ENCODE assay signal across 19 cellular contexts in genomic region chr11:28526406-28526751, GRCh38.
DNase-seq lines count a peak whose midpoint lies in the region; ATAC-seq and TF ChIP-seq lines count a peak whose summit lies in the region.
"Had no signal": no experiment of that assay in that cellular context is flagged by ENCODE, and none has a peak within 500 bp of the region (broad histone marks: within the 10 kb centered on the region; RNA-seq: fewer than 3 reads in every experiment).

No MANE protein-coding gene starts in this region.

- H3K36me3 ChIP-seq in HCT116 (ENCODE audit: control insufficient read depth in 1 of 2, insufficient read depth in 2 of 2, low read length in 2 of 2), result no peaks in the 10 kb centered on the region
- H3K36me3 ChIP-seq in fibroblast of lung (ENCODE audit: control insufficient read depth, insufficient read depth, low read length), result no peaks in the 10 kb centered on the region
- H3K36me3 ChIP-seq in tibial artery, result no peaks in the 10 kb centered on the region
- H3K36me3 ChIP-seq in testis (ENCODE audit: low read depth, missing control alignments), result no peaks in the 10 kb centered on the region
- H3K36me3 ChIP-seq: colonic mucosa, right atrium auricular region, upper lobe of left lung had no signal

- no TSS peak for BruUV-seq in HCT116 (replicated peaks; lab: Mats Ljungman, UMichigan)

- H3K79me2 ChIP-seq in HCT116 (ENCODE audit: insufficient read depth, low read length) (no peaks in the 10 kb centered on the region), fibroblast of lung (ENCODE audit: control insufficient read depth, insufficient read depth, low read length) (no peaks in the 10 kb centered on the region)

- H2AFZ ChIP-seq in HCT116 (ENCODE audit: low read depth, low read length, poor library complexity, severe bottlenecking) (no peak overlapping the region), fibroblast of lung (ENCODE audit: low read length) (no peak overlapping the region)

- H3K9me3 ChIP-seq in HCT116 (ENCODE audit: control insufficient read depth in 1 of 2, insufficient read depth in 1 of 2, low read depth in 1 of 2, low read length in 2 of 2), result peaks cover 2 to 13% of the 10 kb centered on the region in 2 experiments; a peak in 3 of 4 replicates
- H3K9me3 ChIP-seq in fibroblast of lung (ENCODE audit: control insufficient read depth, insufficient read depth, low read depth, low read length), result no peaks in the 10 kb centered on the region
- peaks cover 0 to 13% (median 12%) of the 10 kb centered on the region in 3 donors for H3K9me3 ChIP-seq in tibial artery
- H3K9me3 ChIP-seq in testis, result no peaks in the 10 kb centered on the region
- H3K9me3 ChIP-seq: colonic mucosa had no signal

- RAD21 ChIA-PET in HCT116 (lab: Charles Lee; ENCODE audit: low non-redundant PET in 1 of 2, low total read pairs in 2 of 2, uncharacterized antibody in 2 of 2, unreplicated experiment in 2 of 2), result no interaction called here

- H3K27ac ChIP-seq in HCT116 (ENCODE audit: low read depth, low read length) (no peak overlapping the region), fibroblast of lung (ENCODE audit: insufficient read depth, low read length) (no peak overlapping the region), tibial artery (no peak overlapping the region), testis (no peak overlapping the region)
- H3K27ac ChIP-seq: colonic mucosa, right atrium auricular region, upper lobe of left lung had no signal

- CTCF ChIA-PET in HCT116 (lab: Charles Lee), result interaction anchor here (1.2 kb wide), 1 partner anchor 809 kb away, joined by 3 read pairs; no protein-coding TSS in a partner anchor

- no peaks in the 10 kb centered on the region for H3K9me2 ChIP-seq in HCT116 (ENCODE audit: insufficient read depth)

- POLR2A ChIA-PET in HCT116 (lab: Charles Lee), result no interaction called here

- WGBS in testis, 2 donors, result 93 to 96% methylated on average over 1 of the region's 1 CpG
- 94 to 97% methylated on average over 1 of the region's 1 CpG for WGBS in lower leg skin, 2 donors

- H3K4me2 ChIP-seq in HCT116 (ENCODE audit: low read length) (no peak overlapping the region), fibroblast of lung (ENCODE audit: extremely low read depth, insufficient read depth, low read length) (no peak overlapping the region)

- H4K20me1 ChIP-seq in HCT116 (ENCODE audit: insufficient read depth) (no peaks in the 10 kb centered on the region), fibroblast of lung (ENCODE audit: control insufficient read depth, extremely low read depth, insufficient read depth, low read length) (no peaks in the 10 kb centered on the region)

- TF ChIP-seq CTCF in HCT116 (IDR thresholded peaks at IDR 0.05 in 2 of 3, conservative IDR thresholded peaks at IDR 0.05 in 1 of 3; ENCODE audit: borderline replicate concordance in 1 of 3, insufficient read depth in 1 of 3, low read depth in 2 of 3, low read length in 2 of 3) (no peak), fibroblast of lung (conservative IDR thresholded peaks at IDR 0.05 in 1 of 2, IDR thresholded peaks at IDR 0.05 in 1 of 2; ENCODE audit: low read depth in 1 of 2, low read length in 2 of 2) (no peak), tibial artery (IDR thresholded peaks at IDR 0.05) (no peak), testis (IDR thresholded peaks at IDR 0.05) (no peak), lower leg skin (IDR thresholded peaks at IDR 0.05) (no peak)

- in situ Hi-C loops in ACHN (cut with HindIII; ENCODE audit: low pct_ligation_motif_present, low pct_unique_long_range_greater_than_20kb, low sequenced_read_pairs), result no loop called here

- no peak for TF ChIP-seq POLR2A in HCT116 (IDR thresholded peaks at IDR 0.05; ENCODE audit: borderline replicate concordance, extremely low read depth, insufficient read depth, insufficient read length)
- no peak for TF ChIP-seq POLR2A in testis (IDR thresholded peaks at IDR 0.05)
- no peak for TF ChIP-seq POLR2A in lower leg skin (IDR thresholded peaks at IDR 0.05)

- H3K27me3 ChIP-seq in HCT116 (ENCODE audit: insufficient read depth, low read length) (no peaks in the 10 kb centered on the region), fibroblast of lung (ENCODE audit: control insufficient read depth, insufficient read depth, low read length) (no peaks in the 10 kb centered on the region), tibial artery (no peaks in the 10 kb centered on the region), testis (no peaks in the 10 kb centered on the region)
- H3K27me3 ChIP-seq: colonic mucosa, right atrium auricular region, upper lobe of left lung had no signal

- ATAC-seq in HCT116, result no peak
- ATAC-seq: left ventricle myocardium superior had no signal

- H3K4me3 ChIP-seq in HCT116 (replicated peaks in 1 of 2; ENCODE audit: low read depth in 1 of 2, low read length in 2 of 2) (no peak overlapping the region), fibroblast of lung (replicated peaks in 1 of 4; ENCODE audit: control extremely low read depth in 1 of 4, insufficient read depth in 1 of 4, low read depth in 3 of 4, low read length in 4 of 4) (no peak overlapping the region), tibial artery (no peak overlapping the region), testis (no peak overlapping the region), lower leg skin (ENCODE audit: low read depth, poor library complexity, severe bottlenecking) (no peak overlapping the region)
- H3K4me3 ChIP-seq: colonic mucosa, right atrium auricular region, upper lobe of left lung had no signal

- TF ChIP-seq RAD21 in HCT116 (IDR thresholded peaks at IDR 0.05; ENCODE audit: low read depth), result no peak

- DNase-seq in ACHN (peak; percentile 23), HCT116 (ENCODE audit: low read depth, low spot score) (peak; percentile 8), NCI-H69 (lab: John Stamatoyannopoulos, UW) (peak; percentile 13), fibroblast of lung (ENCODE audit: low read depth in 2 of 2) (peak; percentile 21 to 24), germinal center (ENCODE audit: low spot score) (no peak), tibial artery (no peak), testis (no peak), lower leg skin (ENCODE audit: low spot score in 2 of 2) (no peak)
- DNase-seq: activated T-cell treated with anti-CD3 and anti-CD28 coated beads, Interleukin-2, amount 50 U/mL, for 48 hours; CD8-positive, alpha-beta memory T cell; colonic mucosa; left ventricle myocardium superior; NCI-H187; NCI-H510A; SHP77; stimulated activated naive CD4-positive, alpha-beta T cell treated with Interleukin-2 at 50 U/mL for 16 hours; T-helper 1 cell had no signal

- no peak overlapping the region for H3K9ac ChIP-seq in HCT116 (ENCODE audit: low read length)
- H3K9ac ChIP-seq in fibroblast of lung (ENCODE audit: insufficient read depth, low read length), result no peak overlapping the region

- H3K4me1 ChIP-seq in HCT116 (ENCODE audit: control insufficient read depth in 1 of 2, insufficient read depth in 2 of 2, low read length in 2 of 2), result no peaks in the 10 kb centered on the region
- no peaks in the 10 kb centered on the region for H3K4me1 ChIP-seq in fibroblast of lung (ENCODE audit: control insufficient read depth, extremely low read depth, insufficient read depth, low read length)
- H3K4me1 ChIP-seq in tibial artery, result no peaks in the 10 kb centered on the region
- no peaks in the 10 kb centered on the region for H3K4me1 ChIP-seq in testis
- H3K4me1 ChIP-seq: colonic mucosa, right atrium auricular region, upper lobe of left lung had no signal

- intact Hi-C loops in HCT116 (cut with micrococcal nuclease) (loop anchor here (10.0 kb wide), 2 partner anchors 412 to 672 kb away; no protein-coding TSS in a partner anchor), tibial artery (cut with DNase I; ENCODE audit: low total_unique reads) (loop anchor here (10.0 kb wide), 1 partner anchor 832 kb away; no protein-coding TSS in a partner anchor), testis (cut with DNase I; ENCODE audit: low total_unique reads) (no loop called here), lower leg skin (cut with DNase I; ENCODE audit: low total_unique reads) (no loop called here)

TF ChIP-seq in HCT116, 20 proteins besides CTCF, POLR2A, EP300 and RAD21:
- TF ChIP-seq CEBPB (IDR thresholded peaks at IDR 0.05; ENCODE audit: low read depth) (no peak), EGR1 (IDR thresholded peaks at IDR 0.05; ENCODE audit: low read depth) (no peak), CBX3 (IDR thresholded peaks at IDR 0.05; ENCODE audit: low read depth) (peak; percentile 89), SRF (IDR thresholded peaks at IDR 0.05; ENCODE audit: low read depth) (no peak), FOSL1 (IDR thresholded peaks at IDR 0.05; ENCODE audit: low read depth) (no peak)

Comparison
In these comparisons a context has a peak if more than half of its experiments do, and no peak if none do; other contexts are left out.
1. DNase-seq: peak in ACHN (single experiment), HCT116 (single experiment), NCI-H69 (single experiment) and fibroblast of lung (2 of 2); none in germinal center (single experiment), tibial artery (0 of 2), testis (single experiment) and lower leg skin (0 of 2).
2. intact Hi-C loops: an anchor here in HCT116 (10.0 kb wide) and tibial artery (10.0 kb wide); none called in testis and lower leg skin.